Comparison of ENCODE assay signal across 9 cellular contexts in the genomic region with DNA sequence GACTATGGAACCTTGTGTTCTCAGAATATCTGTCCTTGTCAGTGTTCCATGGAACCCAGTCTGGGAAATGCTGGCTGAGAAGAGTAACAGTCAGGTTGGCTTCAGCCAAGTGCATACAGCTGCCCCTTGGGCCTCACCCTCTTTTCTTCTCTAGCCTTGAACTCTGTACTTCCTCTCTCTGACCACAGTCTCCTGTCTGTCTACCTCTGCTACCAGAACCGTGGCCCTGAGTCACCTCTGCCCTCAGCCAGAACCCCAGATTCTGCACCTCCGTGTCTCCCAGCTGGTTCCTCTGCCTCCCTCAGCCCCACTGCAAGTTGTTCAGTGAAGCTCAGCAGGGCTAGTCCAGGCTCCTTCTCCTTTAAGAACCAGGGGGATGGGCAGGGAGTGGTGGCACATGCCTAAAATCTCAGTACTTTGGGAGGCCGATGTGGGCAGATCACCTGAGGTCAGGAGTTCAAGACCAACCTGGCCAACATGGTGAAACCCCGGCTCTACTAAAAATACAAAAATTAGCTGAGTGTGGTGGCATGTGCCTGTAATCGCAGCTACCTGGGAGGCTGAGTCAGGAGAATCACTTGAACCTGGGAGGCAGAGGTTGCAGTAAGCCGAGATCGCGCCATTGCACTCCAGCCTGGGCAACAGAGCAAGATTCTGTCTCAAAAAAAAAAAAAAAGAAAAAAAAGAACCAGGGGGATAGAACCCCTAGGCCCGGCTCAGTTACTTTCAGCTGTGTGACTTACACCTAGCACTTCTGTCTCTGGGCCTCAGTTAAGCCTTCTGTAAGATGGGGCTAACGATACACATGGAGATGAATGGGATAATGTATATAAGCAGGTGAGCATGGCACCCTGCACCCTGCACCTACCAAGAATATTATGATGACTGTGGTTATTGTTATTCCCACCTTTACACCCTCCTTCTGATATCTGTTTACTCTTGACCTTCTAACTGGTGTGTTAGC. TPM values are rescaled to one million over a fixed set of nuclear protein-coding genes. Genes with fewer than 3 reads are reported as not detected.
A peak's percentile ranks its signal among the peaks of the same experiment; 100 is the strongest.
DNase-seq lines count a peak whose midpoint lies in the region; ATAC-seq lines count a peak whose summit lies in the region.
"Had no signal": no experiment of that assay in that cellular context is flagged by ENCODE, and none has a peak within 500 bp of the region (broad histone marks: within the 10 kb centered on the region; RNA-seq: fewer than 3 reads in every experiment).

No MANE protein-coding gene starts in this region.

- H3K36me3 Mint-ChIP-seq in activated CD8-positive, alpha-beta memory T cell treated with anti-CD3 and anti-CD28 coated beads, Interleukin-2, amount 10 ng/mL, durations not matched to agents 7 days and 5 days, result peaks cover 12% of the 10 kb centered on the region
- peaks cover 3% of the 10 kb centered on the region for H3K36me3 Mint-ChIP-seq in T-helper 17 cell (ENCODE audit: low read depth)

- H3K9me3 ChIP-seq in T-helper 17 cell (ENCODE audit: control insufficient read depth, low read length, poor library complexity, severe bottlenecking), result no peaks in the 10 kb centered on the region
- H3K9me3 ChIP-seq: thoracic aorta had no signal

- H3K27me3 Mint-ChIP-seq in activated CD8-positive, alpha-beta memory T cell treated with anti-CD3 and anti-CD28 coated beads, Interleukin-2, amount 10 ng/mL, durations not matched to agents 7 days and 5 days, result no peaks in the 10 kb centered on the region
- no peaks in the 10 kb centered on the region for H3K27me3 Mint-ChIP-seq in T-helper 17 cell

- H3K4me1 Mint-ChIP-seq in activated CD8-positive, alpha-beta memory T cell treated with anti-CD3 and anti-CD28 coated beads, Interleukin-2, amount 10 ng/mL, durations not matched to agents 7 days and 5 days, result peaks cover 79% of the 10 kb centered on the region
- H3K4me1 Mint-ChIP-seq in T-helper 17 cell, result peaks cover 44% of the 10 kb centered on the region

- no peak overlapping the region for H3K4me3 Mint-ChIP-seq in activated CD8-positive, alpha-beta memory T cell treated with anti-CD3 and anti-CD28 coated beads, Interleukin-2, amount 10 ng/mL, durations not matched to agents 7 days and 5 days
- no peak overlapping the region for H3K4me3 Mint-ChIP-seq in T-helper 17 cell

- H3K27ac Mint-ChIP-seq in activated CD8-positive, alpha-beta memory T cell treated with anti-CD3 and anti-CD28 coated beads, Interleukin-2, amount 10 ng/mL, durations not matched to agents 7 days and 5 days, result peak overlapping the region; percentile 72
- peak overlapping the region; percentile 90 for H3K27ac Mint-ChIP-seq in T-helper 17 cell

- H3K9me3 Mint-ChIP-seq in activated CD8-positive, alpha-beta memory T cell treated with anti-CD3 and anti-CD28 coated beads, Interleukin-2, amount 10 ng/mL, durations not matched to agents 7 days and 5 days (ENCODE audit: low read depth), result no peaks in the 10 kb centered on the region

- CTCF ChIA-PET in activated CD8-positive, alpha-beta memory T cell treated with anti-CD3 and anti-CD28 coated beads, Interleukin-2, amount 10 ng/mL, durations not matched to agents 7 days and 5 days (lab: Charles Lee), result interaction anchor here (0.7 to 3.2 kb wide), 16 partner anchors 10 to 278 kb away, joined by 3 to 24 read pairs (median 4); partner anchors contain the start of genes IRAK2, TATDN2 and VHL

- peak; percentile 68 for ATAC-seq in activated CD8-positive, alpha-beta memory T cell treated with anti-CD3 and anti-CD28 coated beads, Interleukin-2, amount 10 ng/mL, durations not matched to agents 7 days and 5 days
- peak; percentile 49 for ATAC-seq in HG03095 (IDR thresholded peaks at IDR 0.05; ENCODE audit: unreplicated experiment)
- ATAC-seq in T-helper 17 cell, result peak; percentile 79

- peak; percentile 87 for DNase-seq in activated CD8-positive, alpha-beta memory T cell treated with anti-CD3 and anti-CD28 coated beads, Interleukin-2, amount 10 ng/mL, durations not matched to agents 7 days and 5 days
- no peak for DNase-seq in activated CD8-positive, alpha-beta memory T cell treated with anti-CD3 and anti-CD28 coated beads for 24 hours
- peak in 2 of 3 donors; percentile 23 to 44 for DNase-seq in T-helper 17 cell
- peak; percentile 72 for DNase-seq in kidney tubule cell (ENCODE audit: low spot score)
- DNase-seq in DMS79 treated with DMSO at 0.1 percent for 48 hours (lab: John Stamatoyannopoulos, UW), result no peak
- no peak for DNase-seq in NCI-H446 treated with DMSO at 0.1 percent for 48 hours (lab: John Stamatoyannopoulos, UW)
- no peak for DNase-seq in NCI-H345 treated with DMSO at 0.1 percent for 48 hours (lab: John Stamatoyannopoulos, UW; ENCODE audit: unreplicated experiment)

RNA-seq across cellular contexts. Expression of gene TATDN2, which starts 24.3 kb away (rescaled TPM):
- 10 to 100 TPM; 60.2 to 67.1 TPM for total RNA-seq in activated CD8-positive, alpha-beta memory T cell treated with anti-CD3 and anti-CD28 coated beads, Interleukin-2, amount 10 ng/mL, durations not matched to agents 7 days and 5 days
- total RNA-seq in T-helper 17 cell, result 10 to 100 TPM; 56.8 to 63.7 TPM

RNA-seq across cellular contexts. Expression of gene IRAK2, which starts 59.2 kb away (rescaled TPM):
- 1 to 10 TPM; 3.0 to 9.1 TPM for total RNA-seq in activated CD8-positive, alpha-beta memory T cell treated with anti-CD3 and anti-CD28 coated beads, Interleukin-2, amount 10 ng/mL, durations not matched to agents 7 days and 5 days
- 1 to 10 TPM; 4.6 to 5.0 TPM for total RNA-seq in T-helper 17 cell

Comparison
In these comparisons a context has a peak if more than half of its experiments do, and no peak if none do; other contexts are left out.
1. DNase-seq: peak in activated CD8-positive, alpha-beta memory T cell treated with anti-CD3 and anti-CD28 coated beads, Interleukin-2, amount 10 ng/mL, durations not matched to agents 7 days and 5 days (single experiment), T-helper 17 cell (2 of 3) and kidney tubule cell (single experiment); none in activated CD8-positive, alpha-beta memory T cell treated with anti-CD3 and anti-CD28 coated beads for 24 hours (single experiment), DMS79 treated with DMSO at 0.1 percent for 48 hours (single experiment), NCI-H446 treated with DMSO at 0.1 percent for 48 hours (single experiment) and NCI-H345 treated with DMSO at 0.1 percent for 48 hours (single experiment).
2. Peak in every context shown above with its lines, with median percentiles within 50 percentile points of each other: ATAC-seq.